Comparison of ENCODE assay signal across 27 cellular contexts in the genomic region with DNA sequence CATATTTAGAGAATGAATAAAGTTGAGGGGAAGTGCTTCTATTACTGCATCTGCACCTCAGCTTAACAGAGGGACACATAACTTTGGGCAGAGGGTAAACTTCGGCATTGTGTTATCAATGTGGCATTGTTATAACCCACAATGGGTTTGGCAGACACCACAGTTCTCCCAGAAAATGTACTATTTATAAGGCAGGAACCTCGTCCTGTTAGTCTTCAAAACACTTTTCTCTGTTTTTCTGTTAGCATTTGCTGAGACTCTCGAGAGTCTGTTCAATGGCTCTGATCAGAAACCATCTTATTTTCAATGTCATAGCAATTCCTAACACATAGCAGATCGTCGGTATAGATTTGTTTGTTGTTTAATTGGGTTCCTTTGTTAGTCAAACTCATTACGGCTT. TPM values are rescaled to one million over a fixed set of nuclear protein-coding genes. Genes with fewer than 3 reads are reported as not detected.
"Had no signal": no experiment of that assay in that cellular context is flagged by ENCODE, and none has a peak within 500 bp of the region (broad histone marks: within the 10 kb centered on the region; RNA-seq: fewer than 3 reads in every experiment).

No MANE protein-coding gene starts in this region.

- H3K27ac Mint-ChIP-seq: activated CD4-positive, alpha-beta T cell treated with anti-CD3 and anti-CD28 coated beads, Interleukin-2, amount 10 ng/mL, durations not matched to agents 24 days and 14 days; activated CD8-positive, alpha-beta memory T cell treated with anti-CD3 and anti-CD28 coated beads, Interleukin-2, amount 10 ng/mL, durations not matched to agents 7 days and 5 days; activated CD8-positive, alpha-beta T cell treated with anti-CD3 and anti-CD28 coated beads for 36 hours; activated naive CD8-positive, alpha-beta T cell treated with anti-CD3 and anti-CD28 coated beads, Interleukin-2, amount 50 U/mL, for 24 hours; mesothelial cell of epicardium; nephron; T-cell; T-helper 2 cell treated with Interferon-gamma antibody and Interleukin-4, amounts not matched to agents 5 μg/mL and 100 μg/mL, for 36 hours had no signal

- H3K4me3 Mint-ChIP-seq: activated CD4-positive, alpha-beta T cell treated with anti-CD3 and anti-CD28 coated beads, Interleukin-2, amount 10 ng/mL, durations not matched to agents 24 days and 14 days; activated CD8-positive, alpha-beta memory T cell treated with anti-CD3 and anti-CD28 coated beads, Interleukin-2, amount 10 ng/mL, durations not matched to agents 7 days and 5 days; activated CD8-positive, alpha-beta T cell treated with anti-CD3 and anti-CD28 coated beads for 36 hours; activated naive CD8-positive, alpha-beta T cell treated with anti-CD3 and anti-CD28 coated beads, Interleukin-2, amount 50 U/mL, for 24 hours; mesothelial cell of epicardium; nephron; T-cell; T-helper 2 cell treated with Interferon-gamma antibody and Interleukin-4, amounts not matched to agents 5 μg/mL and 100 μg/mL, for 36 hours had no signal

- H3K4me3 ChIP-seq: ascending aorta, heart right ventricle, lung, sigmoid colon, tibial nerve, vagina had no signal

- H3K36me3 Mint-ChIP-seq: activated CD8-positive, alpha-beta memory T cell treated with anti-CD3 and anti-CD28 coated beads, Interleukin-2, amount 10 ng/mL, durations not matched to agents 7 days and 5 days; mesothelial cell of epicardium; T-cell had no signal

- DNase-seq: activated CD4-positive, alpha-beta T cell treated with anti-CD3 and anti-CD28 coated beads, Interleukin-2, amount 10 ng/mL, durations not matched to agents 24 days and 14 days; activated CD8-positive, alpha-beta memory T cell treated with anti-CD3 and anti-CD28 coated beads, Interleukin-2, amount 10 ng/mL, durations not matched to agents 7 days and 5 days; activated CD8-positive, alpha-beta T cell treated with anti-CD3 and anti-CD28 coated beads for 36 hours; activated effector memory CD4-positive, alpha-beta T cell treated with anti-CD3 and anti-CD28 coated beads, Interleukin-2, amount 50 U/mL, for 16 hours; activated naive CD4-positive, alpha-beta T cell treated with anti-CD3 and anti-CD28 coated beads, Interleukin-2, amount 50 U/mL, for 16 hours; activated naive CD8-positive, alpha-beta T cell treated with anti-CD3 and anti-CD28 coated beads, Interleukin-2, amount 50 U/mL, for 24 hours; activated T-cell treated with anti-CD3 and anti-CD28 coated beads for 4 hours; cerebellar nuclear complex; cortex of kidney; heart right ventricle; kidney; retina; sigmoid colon; stimulated activated CD4-positive, alpha-beta T cell treated with anti-CD3 and anti-CD28 coated beads, Interleukin-2, amount 100 ng/mL, for 48 hours; stimulated activated CD8-positive, alpha-beta memory T cell treated with anti-CD3 and anti-CD28 coated beads, Interleukin-4, amount 100 ng/mL, for 48 hours; stimulated activated naive CD4-positive, alpha-beta T cell; T-cell had no signal

- H3K27me3 ChIP-seq: ascending aorta, heart right ventricle, sigmoid colon, tibial nerve, vagina had no signal

- ATAC-seq: activated CD4-positive, CD25-positive, alpha-beta regulatory T cell treated with anti-CD3 and anti-CD28 coated beads, Interleukin-2, amount 50 U/mL, for 24 hours; activated CD8-positive, alpha-beta memory T cell treated with anti-CD3 and anti-CD28 coated beads, Interleukin-2, amount 10 ng/mL, durations not matched to agents 7 days and 5 days; activated CD8-positive, alpha-beta T cell treated with anti-CD3 and anti-CD28 coated beads for 36 hours; activated naive CD8-positive, alpha-beta T cell treated with anti-CD3 and anti-CD28 coated beads, Interleukin-2, amount 50 U/mL, for 24 hours; heart right ventricle; left lobe of liver; T-cell had no signal

- H3K27ac ChIP-seq: ascending aorta, sigmoid colon, vagina, VCaP had no signal

- H3K36me3 ChIP-seq: ascending aorta, heart right ventricle, sigmoid colon, tibial nerve, vagina had no signal

- H3K9me3 ChIP-seq: ascending aorta, heart right ventricle, sigmoid colon, tibial nerve, vagina had no signal

- H3K4me1 Mint-ChIP-seq: activated naive CD8-positive, alpha-beta T cell treated with anti-CD3 and anti-CD28 coated beads, Interleukin-2, amount 50 U/mL, for 24 hours had no signal

- H3K9me3 Mint-ChIP-seq: activated CD4-positive, alpha-beta T cell treated with anti-CD3 and anti-CD28 coated beads, Interleukin-2, amount 10 ng/mL, durations not matched to agents 24 days and 14 days; activated CD8-positive, alpha-beta T cell treated with anti-CD3 and anti-CD28 coated beads for 36 hours; activated naive CD8-positive, alpha-beta T cell treated with anti-CD3 and anti-CD28 coated beads, Interleukin-2, amount 50 U/mL, for 24 hours; mesothelial cell of epicardium; nephron; T-cell; T-helper 2 cell treated with Interferon-gamma antibody and Interleukin-4, amounts not matched to agents 5 μg/mL and 100 μg/mL, for 36 hours had no signal

RNA-seq across cellular contexts. Expression of a gene that starts 13.9 kb away (rescaled TPM):
- total RNA-seq: activated CD8-positive, alpha-beta memory T cell treated with anti-CD3 and anti-CD28 coated beads, Interleukin-2, amount 10 ng/mL, durations not matched to agents 7 days and 5 days; ascending aorta; T-cell; vagina had no signal
